Comparison of ENCODE assay signal across 1 cellular context in genomic region chr5:83742089-83742488, GRCh38.
A peak's percentile ranks its signal among the peaks of the same experiment; 100 is the strongest.
TF ChIP-seq lines count a peak whose summit lies in the region.

No MANE protein-coding gene starts in this region.

TF ChIP-seq in HepG2, 621 proteins besides CTCF, POLR2A, EP300 and RAD21 (continued from another document):
- TF ChIP-seq PAXIP1 (CRISPR knock-in tag; conservative IDR thresholded peaks at IDR 0.05) (peak; percentile 86), SIN3B (IDR thresholded peaks at IDR 0.05; ENCODE audit: low read length) (no peak), HNF4A (CRISPR knock-in tag; IDR thresholded peaks at IDR 0.05) (peak; percentile 67), CC2D1A (CRISPR knock-in tag; IDR thresholded peaks at IDR 0.05) (no peak), JDP2 (CRISPR knock-in tag; IDR thresholded peaks at IDR 0.05; ENCODE audit: borderline replicate concordance) (no peak), RCOR2 (CRISPR knock-in tag; IDR thresholded peaks at IDR 0.05) (no peak), NFATC3 (CRISPR knock-in tag; IDR thresholded peaks at IDR 0.05) (no peak), RNF219 (CRISPR knock-in tag; IDR thresholded peaks at IDR 0.05) (no peak), MXD4 (CRISPR knock-in tag; IDR thresholded peaks at IDR 0.05) (no peak), ZNF710 (CRISPR knock-in tag; IDR thresholded peaks at IDR 0.05; ENCODE audit: borderline replicate concordance) (peak; percentile 32; the same call in 1 of the 2 replicates), SMYD3 (CRISPR knock-in tag; IDR thresholded peaks at IDR 0.05) (no peak), HDAC2 (CRISPR knock-in tag; IDR thresholded peaks at IDR 0.05) (no peak), CSRNP2 (CRISPR knock-in tag; conservative IDR thresholded peaks at IDR 0.05; ENCODE audit: low read depth) (no peak), SP5 (CRISPR knock-in tag; IDR thresholded peaks at IDR 0.05; ENCODE audit: borderline replicate concordance, low read depth) (no peak), POGZ (CRISPR knock-in tag; IDR thresholded peaks at IDR 0.05) (peak; percentile 66; the same call in 1 of the 2 replicates), HMG20A (CRISPR knock-in tag; IDR thresholded peaks at IDR 0.05; ENCODE audit: borderline replicate concordance) (0 out of 2 replicates have a peak, but pooled peaks have one; percentile 18), AHDC1 (CRISPR knock-in tag; IDR thresholded peaks at IDR 0.05; ENCODE audit: borderline replicate concordance) (peak; percentile 48; the same call in 1 of the 2 replicates), SUZ12 (IDR thresholded peaks at IDR 0.05; ENCODE audit: low read depth, low read length) (no peak)
